11 cellular contexts compared by ENCODE assay signal in genomic region chr19:10226376-10227214, GRCh38. TPM values are rescaled to one million over a fixed set of nuclear protein-coding genes. Genes with fewer than 3 reads are reported as not detected.
DNase-seq lines count a peak whose midpoint lies in the region; ATAC-seq and TF ChIP-seq lines count a peak whose summit lies in the region.
"Had no signal": no experiment of that assay in that cellular context is flagged by ENCODE, and none has a peak within 500 bp of the region (broad histone marks: within the 10 kb centered on the region; RNA-seq: fewer than 3 reads in every experiment).

No MANE protein-coding gene starts in this region.

- H3K27ac Mint-ChIP-seq in GM23338 (0 out of 2 replicates have a peak overlapping the region, but pooled peaks have one; percentile 7), chondrocyte (ENCODE audit: unreplicated experiment) (peak overlapping the region; percentile 62)
- H3K27ac Mint-ChIP-seq: activated CD8-positive, alpha-beta T cell treated with anti-CD3 and anti-CD28 coated beads, Interleukin-2, amount 10 ng/mL, durations not matched to agents 7 days and 5 days had no signal

- peaks cover 8% of the 10 kb centered on the region; the same call in 1 of the 2 replicates for H3K79me2 ChIP-seq in GM23338 (replicated peaks; ENCODE audit: insufficient read depth)

- no peaks in the 10 kb centered on the region; the same call in 2 of the 3 replicates for H3K9me3 Mint-ChIP-seq in GM23338
- no peaks in the 10 kb centered on the region for H3K9me3 Mint-ChIP-seq in chondrocyte (ENCODE audit: low read depth)

- H2AFZ ChIP-seq in GM23338 = no peak overlapping the region

- H3K27me3 ChIP-seq in GM23338 (ENCODE audit: insufficient read depth) = no peaks in the 10 kb centered on the region
- H3K27me3 ChIP-seq in layer of hippocampus (ENCODE audit: control insufficient read depth, insufficient read depth, low read length) = no peaks in the 10 kb centered on the region
- H3K27me3 ChIP-seq in stomach smooth muscle (ENCODE audit: control insufficient read depth in 1 of 2, insufficient read depth in 2 of 2, low read length in 2 of 2) = no peaks in the 10 kb centered on the region

- no peak overlapping the region for H3K4me3 ChIP-seq in GM23338
- H3K4me3 ChIP-seq in stomach smooth muscle (ENCODE audit: low read length in 2 of 2) = peak overlapping the region; percentile 19 to 44

- peaks cover 6% of the 10 kb centered on the region for H3F3A ChIP-seq in GM23338 (replicated peaks; ENCODE audit: low read depth)

- H3K9me3 ChIP-seq in stomach smooth muscle (ENCODE audit: control insufficient read depth in 2 of 2, low read length in 2 of 2) = no peaks in the 10 kb centered on the region
- H3K9me3 ChIP-seq: neutrophil had no signal

- H3K4me2 ChIP-seq in GM23338 = 0 out of 2 replicates have a peak overlapping the region, but pooled peaks have one; percentile 43

- H4K20me1 ChIP-seq in GM23338 (replicated peaks; ENCODE audit: insufficient read depth) = no peaks in the 10 kb centered on the region; the same call in 1 of the 2 replicates

- H3K27ac ChIP-seq in GM23338 (ENCODE audit: low read depth) (no peak overlapping the region; the same call in 1 of the 2 replicates), layer of hippocampus (ENCODE audit: low read depth, low read length) (peak overlapping the region; percentile 95), stomach smooth muscle (ENCODE audit: low read length) (peak overlapping the region; percentile 55)
- H3K27ac ChIP-seq: neutrophil had no signal

- H3K4me1 Mint-ChIP-seq in GM23338 (peaks cover 15% of the 10 kb centered on the region), chondrocyte (ENCODE audit: low read depth) (peaks cover 13% of the 10 kb centered on the region)

- H3K4me3 Mint-ChIP-seq in GM23338 (no peak overlapping the region), chondrocyte (ENCODE audit: unreplicated experiment) (peak overlapping the region; percentile 25)
- H3K4me3 Mint-ChIP-seq: activated CD8-positive, alpha-beta T cell treated with anti-CD3 and anti-CD28 coated beads, Interleukin-2, amount 10 ng/mL, durations not matched to agents 7 days and 5 days had no signal

- H3K36me3 Mint-ChIP-seq in GM23338 (ENCODE audit: low read depth) (peaks cover 8% of the 10 kb centered on the region), chondrocyte (ENCODE audit: low read depth) (peaks cover 7% of the 10 kb centered on the region)

- DNase-seq in GM23338 (ENCODE audit: low spot score) (no peak), chondrocyte (ENCODE audit: low spot score) (no peak), cerebellar cortex (ENCODE audit: low spot score) (no peak)
- DNase-seq: activated CD8-positive, alpha-beta T cell treated with anti-CD3 and anti-CD28 coated beads, Interleukin-2, amount 10 ng/mL, durations not matched to agents 7 days and 5 days; effector memory CD4-positive, alpha-beta T cell had no signal

- H3K9me2 ChIP-seq in GM23338 (ENCODE audit: insufficient read depth) = no peaks in the 10 kb centered on the region

- H3K9ac ChIP-seq in stomach smooth muscle (ENCODE audit: low read length in 2 of 2) = no peak overlapping the region

- H3K4me1 ChIP-seq in GM23338 (ENCODE audit: insufficient read depth) (peaks cover 3% of the 10 kb centered on the region), stomach smooth muscle (ENCODE audit: control insufficient read depth, insufficient read depth, low read length) (peaks cover 25% of the 10 kb centered on the region)

- no peak for TF ChIP-seq CTCF in GM23338 (conservative IDR thresholded peaks at IDR 0.05; ENCODE audit: low read depth in 2 of 2)
- no peak for TF ChIP-seq CTCF in chondrocyte (IDR thresholded peaks at IDR 0.05)

- no peak for ATAC-seq in GM23338
- ATAC-seq in HG03565 (IDR thresholded peaks at IDR 0.05; ENCODE audit: unreplicated experiment) = no peak
- no peak for ATAC-seq in HG02610 (IDR thresholded peaks at IDR 0.05; ENCODE audit: unreplicated experiment)
- no peak for ATAC-seq in GM21528 (IDR thresholded peaks at IDR 0.05; ENCODE audit: low FRiP score, unreplicated experiment)
- ATAC-seq: activated CD8-positive, alpha-beta T cell treated with anti-CD3 and anti-CD28 coated beads, Interleukin-2, amount 10 ng/mL, durations not matched to agents 7 days and 5 days had no signal

- H3K27me3 Mint-ChIP-seq in GM23338 (ENCODE audit: insufficient read depth, low read depth, poor library complexity) (peaks cover 15% of the 10 kb centered on the region), chondrocyte (ENCODE audit: low read depth) (no peaks in the 10 kb centered on the region)

- H3K36me3 ChIP-seq in GM23338 (ENCODE audit: insufficient read depth) (no peaks in the 10 kb centered on the region), stomach smooth muscle (ENCODE audit: control insufficient read depth in 2 of 2, insufficient read depth in 2 of 2, low read length in 2 of 2) (peaks cover 0 to 4% of the 10 kb centered on the region in 2 donors)
- H3K36me3 ChIP-seq: neutrophil had no signal

TF ChIP-seq in GM23338, 12 proteins besides CTCF, POLR2A, EP300 and RAD21 (continues in another document):
- TF ChIP-seq REST (IDR thresholded peaks at IDR 0.05; ENCODE audit: unreplicated experiment) (no peak), EZH2phosphoT487 (IDR thresholded peaks at IDR 0.05; ENCODE audit: unreplicated experiment) (no peak), ZNF114 (CRISPR knock-in tag; IDR thresholded peaks at IDR 0.05) (no peak), POLR2AphosphoS5 (IDR thresholded peaks at IDR 0.05; ENCODE audit: low read depth) (no peak), CREB1 (CRISPR knock-in tag; IDR thresholded peaks at IDR 0.05; ENCODE audit: low read depth) (no peak)

RNA-seq across cellular contexts. Expression of gene S1PR2, which starts 4.5 kb away (rescaled TPM):
- 13.2 and 13.9 TPM in 2 replicates for total RNA-seq in GM23338 (2014; rRNA removed; shearing (Covaris generic))
- polyA plus RNA-seq in GM23338 (2016; fragmentation: Nextera tagmentation; extraction: Ambion mirVana) = 8.9 and 9.2 TPM in 2 replicates
- 4.7 to 13.4 TPM (median 12.0 TPM) in 3 replicates for total RNA-seq in chondrocyte

RNA-seq across cellular contexts. Expression of gene MRPL4, which starts 25.4 kb away (rescaled TPM):
- total RNA-seq in GM23338 (2014; rRNA removed; shearing (Covaris generic)) = 152 and 171 TPM in 2 replicates
- polyA plus RNA-seq in GM23338 (2016; fragmentation: Nextera tagmentation; extraction: Ambion mirVana) = 92.0 and 102 TPM in 2 replicates
- 39.4 to 46.1 TPM (median 39.6 TPM) in 3 replicates for total RNA-seq in chondrocyte

RNA-seq across cellular contexts. Expression of gene DNMT1, which starts 31.8 kb away (rescaled TPM):
- total RNA-seq in GM23338 (2014; rRNA removed; shearing (Covaris generic)) = 224 and 238 TPM in 2 replicates
- polyA plus RNA-seq in GM23338 (2016; fragmentation: Nextera tagmentation; extraction: Ambion mirVana) = 589 and 593 TPM in 2 replicates
- 46.1 to 90.2 TPM (median 47.8 TPM) in 3 replicates for total RNA-seq in chondrocyte

RNA-seq across cellular contexts. Expression of gene ICAM1, which starts 44.3 kb away (rescaled TPM):
- total RNA-seq in GM23338 (2014; rRNA removed; shearing (Covaris generic)) = 3.5 and 3.6 TPM in 2 replicates
- polyA plus RNA-seq in GM23338 (2016; fragmentation: Nextera tagmentation; extraction: Ambion mirVana) = 1.0 and 1.6 TPM in 2 replicates
- 3.5 to 21.8 TPM (median 19.0 TPM) in 3 replicates for total RNA-seq in chondrocyte
